In genomic region chr19:7970716-7971448, GRCh38 we compare ENCODE assay signal across 9 cellular contexts. TPM values are rescaled to one million over a fixed set of nuclear protein-coding genes. Genes with fewer than 3 reads are reported as not detected.
DNase-seq lines count a peak whose midpoint lies in the region; ATAC-seq, FAIRE-seq and TF ChIP-seq lines count a peak whose summit lies in the region.
"Had no signal": no experiment of that assay in that cellular context is flagged by ENCODE, and none has a peak within 500 bp of the region (broad histone marks: within the 10 kb centered on the region; RNA-seq: fewer than 3 reads in every experiment).

No MANE protein-coding gene starts in this region.

- H3K27me3 ChIP-seq in osteoblast (ENCODE audit: insufficient read depth, low read length): no peaks in the 10 kb centered on the region

- H3K36me3 ChIP-seq in osteoblast (ENCODE audit: insufficient read depth, low read length): peaks cover 49% of the 10 kb centered on the region

- no peak overlapping the region for H2AFZ ChIP-seq in osteoblast (ENCODE audit: low read length)

- no peak for FAIRE-seq in H54 (lab: Jason Lieb, UNC)

- no peak overlapping the region for H3K27ac ChIP-seq in osteoblast (ENCODE audit: low read depth, low read length)
- H3K27ac ChIP-seq: SK-N-MC had no signal

- H3K79me2 ChIP-seq in osteoblast (ENCODE audit: insufficient read depth, low read length): peaks cover 9% of the 10 kb centered on the region

- H3K4me1 ChIP-seq in osteoblast (ENCODE audit: insufficient read depth, low read length): no peaks in the 10 kb centered on the region

- ATAC-seq in esophagus mucosa (peak; percentile 43), HG03520 (IDR thresholded peaks at IDR 0.05; ENCODE audit: unreplicated experiment) (no peak)

- in situ Hi-C loops in SK-MEL-5 (cut with HindIII; ENCODE audit: low pct_unique_long_range_greater_than_20kb, low sequenced_read_pairs): no loop called here

- intact Hi-C loops in lower leg skin (cut with DNase I; ENCODE audit: low total_unique reads): loop anchor here (10.0 kb wide), 1 partner anchor 284 kb away; no protein-coding TSS in a partner anchor

- H3K4me2 ChIP-seq in osteoblast (ENCODE audit: insufficient read depth, low read length): no peak overlapping the region

- WGBS in lower leg skin, 2 donors: 73 to 76% methylated on average over 11 to 12 of the region's 12 CpGs

- DNase-seq in COLO829 (ENCODE audit: low spot score): peak; percentile 20
- DNase-seq in H54 (ENCODE audit: insufficient read length, low spot score): peak; percentile 51
- DNase-seq in SK-MEL-5 (ENCODE audit: low read depth, low spot score): peak; percentile 68
- peak; percentile 92 for DNase-seq in osteoblast (ENCODE audit: insufficient read length, low spot score, missing footprints)
- DNase-seq in lower leg skin (ENCODE audit: low spot score in 2 of 2): no peak
- DNase-seq in NCI-H510A (lab: John Stamatoyannopoulos, UW): no peak

- peaks cover 29% of the 10 kb centered on the region for H4K20me1 ChIP-seq in osteoblast (ENCODE audit: insufficient read depth, low read length)

- TF ChIP-seq CTCF in osteoblast (IDR thresholded peaks at IDR 0.05; ENCODE audit: extremely low read depth, low read depth, low read length): peak; percentile 79
- peak in 1 of 3 donors; percentile 29 for TF ChIP-seq CTCF in lower leg skin (IDR thresholded peaks at IDR 0.05)

- H3K4me3 ChIP-seq in osteoblast (ENCODE audit: insufficient read depth, low read length): no peak overlapping the region
- no peak overlapping the region for H3K4me3 ChIP-seq in lower leg skin (ENCODE audit: low read depth, poor library complexity, severe bottlenecking)
- H3K4me3 ChIP-seq: SK-N-MC had no signal

- no peaks in the 10 kb centered on the region for H3K9me3 ChIP-seq in osteoblast (ENCODE audit: low read depth, low read length)

- TF ChIP-seq POLR2A in H54 (IDR thresholded peaks at IDR 0.05; ENCODE audit: low read depth, low read length) (no peak), lower leg skin (IDR thresholded peaks at IDR 0.05) (no peak)

RNA-seq across cellular contexts. Expression of gene TIMM44, which starts 27.4 kb away (rescaled TPM):
- total RNA-seq in SK-MEL-5 (2014; rRNA removed; shearing (Covaris generic)): 71.4 and 76.4 TPM in 2 replicates
- 60.4 and 83.0 TPM in 2 replicates for polyA plus RNA-seq in SK-MEL-5 (2015; cell fraction: cytosol; rRNA removed)
- polyA plus RNA-seq in SK-MEL-5 (2015; cell fraction: nucleus; rRNA removed): 191 and 195 TPM in 2 replicates
- total RNA-seq in esophagus mucosa (43.8 TPM), osteoblast (52.5 and 55.4 TPM in 2 replicates), lower leg skin (100 to 1,000 TPM in 1 of 4 donors, 10 to 100 TPM in 3; 36.8 to 119 (median 51.7) TPM)

RNA-seq across cellular contexts. Expression of gene ELAVL1, which starts 34.6 kb away (rescaled TPM):
- total RNA-seq in SK-MEL-5 (2014; rRNA removed; shearing (Covaris generic)): 37.8 and 40.4 TPM in 2 replicates
- polyA plus RNA-seq in SK-MEL-5 (2015; cell fraction: cytosol; rRNA removed): 46.6 and 59.4 TPM in 2 replicates
- polyA plus RNA-seq in SK-MEL-5 (2015; cell fraction: nucleus; rRNA removed): 13.6 and 14.1 TPM in 2 replicates
- total RNA-seq in esophagus mucosa (48.7 TPM), osteoblast (23.0 and 25.7 TPM in 2 replicates), lower leg skin (10 to 100 TPM; 24.8 to 49.2 (median 30.9) TPM)

RNA-seq across cellular contexts. Expression of gene CTXN1, which starts 44.9 kb away (rescaled TPM):
- total RNA-seq in SK-MEL-5 (2014; rRNA removed; shearing (Covaris generic)): 0.37 and 0.42 TPM in 2 replicates
- 4.9 and 6.5 TPM in 2 replicates for polyA plus RNA-seq in SK-MEL-5 (2015; cell fraction: cytosol; rRNA removed)
- 0.20 and 0.42 TPM in 2 replicates for polyA plus RNA-seq in SK-MEL-5 (2015; cell fraction: nucleus; rRNA removed)
- total RNA-seq in esophagus mucosa (not detected), osteoblast (1.5 and 2.5 TPM in 2 replicates), lower leg skin (1 to 10 TPM; 4.0 to 4.8 (median 4.0) TPM)

RNA-seq across cellular contexts. Expression of gene SNAPC2, which starts 50.7 kb away (rescaled TPM):
- total RNA-seq in SK-MEL-5 (2014; rRNA removed; shearing (Covaris generic)): 16.7 and 21.5 TPM in 2 replicates
- 34.9 and 45.2 TPM in 2 replicates for polyA plus RNA-seq in SK-MEL-5 (2015; cell fraction: cytosol; rRNA removed)
- polyA plus RNA-seq in SK-MEL-5 (2015; cell fraction: nucleus; rRNA removed): 9.9 and 16.9 TPM in 2 replicates
- total RNA-seq in esophagus mucosa (7.9 TPM), osteoblast (16.8 and 18.5 TPM in 2 replicates), lower leg skin (10 to 100 TPM; 15.7 to 26.4 (median 24.6) TPM)

RNA-seq across cellular contexts. Expression of gene TGFBR3L, which starts 56.3 kb away (rescaled TPM):
- total RNA-seq in SK-MEL-5 (2014; rRNA removed; shearing (Covaris generic)): not detected in 2 replicates
- 1.0 TPM in 1 of 2 replicates, not detected in the other for polyA plus RNA-seq in SK-MEL-5 (2015; cell fraction: cytosol; rRNA removed)
- polyA plus RNA-seq in SK-MEL-5 (2015; cell fraction: nucleus; rRNA removed): not detected in 2 replicates
- total RNA-seq in esophagus mucosa (0.72 TPM), osteoblast (under 0.01 TPM in 1 of 2 replicates, not detected in the other), lower leg skin (1 to 10 TPM in 3 of 4 donors, not detected in 1; 1.5 to 3.7 (median 2.1) TPM)

Comparison
In these comparisons a context has a peak if more than half of its experiments do, and no peak if none do; other contexts are left out.
1. DNase-seq: peak in COLO829 (single experiment), H54 (single experiment), SK-MEL-5 (single experiment) and osteoblast (single experiment); none in lower leg skin (0 of 2) and NCI-H510A (single experiment).